ENCODE assay signal across 18 cellular contexts in the genomic region with DNA sequence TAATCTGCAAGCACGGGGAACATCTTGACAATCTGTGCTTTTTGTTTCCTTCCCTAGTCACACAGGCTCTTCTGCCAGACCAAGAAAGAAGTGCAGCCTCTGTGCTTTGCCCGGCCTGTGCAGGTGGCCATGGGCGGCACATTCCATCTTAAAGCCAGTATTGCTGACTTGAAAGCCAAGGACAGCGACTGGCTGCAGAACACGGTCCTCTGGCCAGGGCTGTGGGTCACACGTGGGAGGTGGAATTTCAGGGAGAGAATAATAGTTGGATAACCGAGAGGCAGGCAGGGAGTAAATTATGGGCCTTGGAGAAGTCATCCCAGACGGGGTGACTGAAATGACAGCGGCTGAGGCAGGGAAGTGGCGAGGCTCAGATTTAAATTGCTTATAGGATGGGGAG. TPM values are rescaled to one million over a fixed set of nuclear protein-coding genes. Genes with fewer than 3 reads are reported as not detected.
A peak's percentile ranks its signal among the peaks of the same experiment; 100 is the strongest.
DNase-seq lines count a peak whose midpoint lies in the region; ATAC-seq and TF ChIP-seq lines count a peak whose summit lies in the region.
"Had no signal": no experiment of that assay in that cellular context is flagged by ENCODE, and none has a peak within 500 bp of the region (broad histone marks: within the 10 kb centered on the region; RNA-seq: fewer than 3 reads in every experiment).

No MANE protein-coding gene starts in this region.

- no peak overlapping the region for H3K4me3 ChIP-seq in CD4-positive, alpha-beta memory T cell (ENCODE audit: low read length in 2 of 2)
- H3K4me3 ChIP-seq in gastrocnemius medialis = no peak overlapping the region
- H3K4me3 ChIP-seq: GM23338 had no signal

- CTCF ChIA-PET in CD4-positive, alpha-beta memory T cell (lab: Charles Lee; ENCODE audit: partially characterized antibody) = no interaction called here

- H3K27ac ChIP-seq in CD4-positive, alpha-beta memory T cell (ENCODE audit: low read depth, low read length) = no peak overlapping the region
- H3K27ac ChIP-seq in gastrocnemius medialis = peak overlapping the region in 3 of 4 donors; percentile 55 to 68 (median 61)

- peaks cover 29% of the 10 kb centered on the region for H3K36me3 ChIP-seq in CD4-positive, alpha-beta memory T cell (ENCODE audit: insufficient read depth, low read length)
- H3K36me3 ChIP-seq in gastrocnemius medialis = peaks cover 0 to 17% of the 10 kb centered on the region in 2 donors

- H3K27ac Mint-ChIP-seq in CD4-positive, alpha-beta memory T cell = peak overlapping the region in 4 of 7 donors; percentile 31 to 53 (median 45)
- H3K27ac Mint-ChIP-seq in brain (peak overlapping the region in 3 of 5 experiments; percentile 3 to 64 (median 30)), nephron progenitor cell (peak overlapping the region; percentile 53)
- H3K27ac Mint-ChIP-seq: GM23338 had no signal

- TF ChIP-seq POLR2A in gastrocnemius medialis (IDR thresholded peaks at IDR 0.05) = no peak

- TF ChIP-seq CTCF in brain (conservative IDR thresholded peaks at IDR 0.05) (no peak), nephron progenitor cell (IDR thresholded peaks at IDR 0.05) (no peak), gastrocnemius medialis (IDR thresholded peaks at IDR 0.05 in 4 of 5, conservative IDR thresholded peaks at IDR 0.05 in 1 of 5) (no peak)

- peak; percentile 10 to 24 for ATAC-seq in gastrocnemius medialis
- ATAC-seq in HG03354 (IDR thresholded peaks at IDR 0.05; ENCODE audit: poor library complexity, severe bottlenecking, unreplicated experiment) = no peak
- no peak for ATAC-seq in HG03432 (IDR thresholded peaks at IDR 0.05; ENCODE audit: unreplicated experiment)
- ATAC-seq: GM23338 had no signal

- no peaks in the 10 kb centered on the region for H3K9me3 ChIP-seq in CD4-positive, alpha-beta memory T cell (ENCODE audit: control insufficient read depth in 1 of 2, low read length in 2 of 2)
- no peaks in the 10 kb centered on the region for H3K9me3 ChIP-seq in gastrocnemius medialis
- H3K9me3 ChIP-seq: BE2C, Caco-2 had no signal

- peaks cover 0 to 1% (median 0%) of the 10 kb centered on the region in 4 donors for H3K4me1 Mint-ChIP-seq in CD4-positive, alpha-beta memory T cell
- H3K4me1 Mint-ChIP-seq in brain = peaks cover 4% of the 10 kb centered on the region
- H3K4me1 Mint-ChIP-seq in nephron progenitor cell = peaks cover 45% of the 10 kb centered on the region
- H3K4me1 Mint-ChIP-seq: GM23338 had no signal

- no peaks in the 10 kb centered on the region for H3K9me3 Mint-ChIP-seq in CD4-positive, alpha-beta memory T cell
- H3K9me3 Mint-ChIP-seq in brain (no peaks in the 10 kb centered on the region), nephron progenitor cell (no peaks in the 10 kb centered on the region)
- H3K9me3 Mint-ChIP-seq: GM23338 had no signal

- in situ Hi-C loops in gastrocnemius medialis (cut with MboI; ENCODE audit: low sequenced_read_pairs in 4 of 4) = no loop called here

- H3K27me3 ChIP-seq in CD4-positive, alpha-beta memory T cell (ENCODE audit: insufficient read depth, low read length) = no peaks in the 10 kb centered on the region
- H3K27me3 ChIP-seq in gastrocnemius medialis = no peaks in the 10 kb centered on the region
- H3K27me3 ChIP-seq: BE2C had no signal

- no peaks in the 10 kb centered on the region for H3K4me1 ChIP-seq in CD4-positive, alpha-beta memory T cell (ENCODE audit: insufficient read depth, low read length)
- H3K4me1 ChIP-seq in gastrocnemius medialis = peaks cover 7 to 22% of the 10 kb centered on the region in 2 donors
- H3K4me1 ChIP-seq: BE2C, Caco-2 had no signal

- H3K36me3 Mint-ChIP-seq in CD4-positive, alpha-beta memory T cell = peaks cover 55 to 63% of the 10 kb centered on the region in 2 donors
- H3K36me3 Mint-ChIP-seq in brain (peaks cover 54% of the 10 kb centered on the region), nephron progenitor cell (ENCODE audit: low read depth) (peaks cover 45% of the 10 kb centered on the region)

- no peak for DNase-seq in CD4-positive, alpha-beta memory T cell
- DNase-seq in nephron progenitor cell (no peak), gastrocnemius medialis (no peak), NCI-H774 (lab: John Stamatoyannopoulos, UW) (no peak), amygdala (lab: John Stamatoyannopoulos, UW) (no peak)
- DNase-seq: 8988T; ACHN; BE2C; Caco-2; CD4-positive, CD25-positive, alpha-beta regulatory T cell; DMS153; DMS79; GDM1; HCEC 1CT had no signal

- intact Hi-C loops in CD4-positive, alpha-beta memory T cell (cut with micrococcal nuclease) = no loop called here
- intact Hi-C loops in gastrocnemius medialis (cut with DNase I; ENCODE audit: low total_unique reads) = no loop called here

- H3K27me3 Mint-ChIP-seq in CD4-positive, alpha-beta memory T cell = no peaks in the 10 kb centered on the region
- H3K27me3 Mint-ChIP-seq in brain (no peaks in the 10 kb centered on the region), nephron progenitor cell (ENCODE audit: low read depth, poor library complexity) (peaks cover under 1% of the 10 kb centered on the region)
- H3K27me3 Mint-ChIP-seq: CD4-positive, CD25-positive, alpha-beta regulatory T cell had no signal

- POLR2A ChIA-PET in CD4-positive, alpha-beta memory T cell (lab: Charles Lee; ENCODE audit: partially characterized antibody) = no interaction called here

- H3K4me3 Mint-ChIP-seq in CD4-positive, alpha-beta memory T cell = no peak overlapping the region
- H3K4me3 Mint-ChIP-seq in brain (no peak overlapping the region), nephron progenitor cell (no peak overlapping the region)
- H3K4me3 Mint-ChIP-seq: CD4-positive, CD25-positive, alpha-beta regulatory T cell; GM23338 had no signal

RNA-seq across cellular contexts. Expression of gene FNTB, which starts 24.9 kb away (rescaled TPM):
- total RNA-seq in CD4-positive, alpha-beta memory T cell = 10 to 100 TPM; 12.1 to 13.6 TPM
- 10 to 100 TPM in 1 of 2 donors, 1 to 10 TPM in 1; 4.5 to 11.6 TPM for polyA plus RNA-seq in CD4-positive, alpha-beta memory T cell
- polyA plus RNA-seq in brain (ENCODE audit: insufficient read depth, low read depth, low replicate concordance) = 34.5 TPM
- 10 to 100 TPM in 3 of 4 donors, 1 to 10 TPM in 1; 6.1 to 40.6 (median 18.0) TPM for total RNA-seq in gastrocnemius medialis

RNA-seq across cellular contexts. Expression of gene RAB15, which starts 39.4 kb away (rescaled TPM):
- 1 to 10 TPM; 5.2 to 5.4 TPM for total RNA-seq in CD4-positive, alpha-beta memory T cell
- polyA plus RNA-seq in CD4-positive, alpha-beta memory T cell = 1 to 10 TPM; 2.3 to 6.7 TPM
- polyA plus RNA-seq in brain (ENCODE audit: insufficient read depth, low read depth, low replicate concordance) = 28.0 TPM
- total RNA-seq in gastrocnemius medialis = 1 to 10 TPM in 2 of 4 donors, under 1 TPM in 2; 0.51 to 7.3 (median 2.0) TPM

Comparison
In these comparisons a context has a peak if more than half of its experiments do, and no peak if none do; other contexts are left out.
1. ATAC-seq: peak in gastrocnemius medialis (2 of 2); none in HG03354 (single experiment) and HG03432 (single experiment).
2. Peak in every context shown above with its lines, with median percentiles within 50 percentile points of each other: H3K27ac Mint-ChIP-seq.